In genomic region chr15:31384568-31384967, GRCh38 we compare ENCODE assay signal across 19 cellular contexts.
"Had no signal": no experiment of that assay in that cellular context is flagged by ENCODE, and none has a peak within 500 bp of the region (broad histone marks: within the 10 kb centered on the region; RNA-seq: fewer than 3 reads in every experiment).

No MANE protein-coding gene starts in this region.

- H2AFZ ChIP-seq: hepatocyte had no signal

- H3K4me2 ChIP-seq: hepatocyte had no signal

- ATAC-seq: activated CD8-positive, alpha-beta T cell treated with anti-CD3 and anti-CD28 coated beads for 36 hours; activated naive CD4-positive, alpha-beta T cell treated with anti-CD3 and anti-CD28 coated beads, Interleukin-2, amount 50 U/mL, for 72 hours; activated T-cell treated with anti-CD3 and anti-CD28 coated beads, Interleukin-2, amount 50 U/mL, for 4 hours; lower lobe of right lung; stimulated activated naive CD8-positive, alpha-beta T cell treated with anti-CD3 and anti-CD28 coated beads, Interleukin-15, amount 100 ng/mL, for 72 hours had no signal

- DNase-seq: activated CD8-positive, alpha-beta T cell treated with anti-CD3 and anti-CD28 coated beads for 36 hours; activated T-cell treated with anti-CD3 and anti-CD28 coated beads, Interleukin-2, amount 50 U/mL, for 4 hours; adrenal gland; effector CD8-positive, alpha-beta T cell; foreskin fibroblast; lower lobe of right lung; stimulated activated CD4-positive, alpha-beta T cell treated with anti-CD3 and anti-CD28 coated beads, Interleukin-12 subunit alpha, Interleukin-12 subunit beta, amount 100 ng/mL, for 4 hours; stimulated activated CD4-positive, alpha-beta T cell treated with anti-CD3 and anti-CD28 coated beads, Interleukin-2, amount 100 ng/mL, for 24 hours; stimulated activated naive CD8-positive, alpha-beta T cell treated with anti-CD3 and anti-CD28 coated beads, Interleukin-15, amount 100 ng/mL, for 72 hours; T-helper 2 cell; transverse colon; uterus had no signal

- H3K4me1 ChIP-seq: uterus had no signal

- H3K36me3 ChIP-seq: cardiac muscle cell, uterus had no signal

- H3K9me3 ChIP-seq: adrenal gland, lower lobe of right lung, suprapubic skin, transverse colon, uterus had no signal

- H3K27me3 Mint-ChIP-seq: activated CD8-positive, alpha-beta T cell treated with anti-CD3 and anti-CD28 coated beads for 36 hours; stimulated activated naive CD8-positive, alpha-beta T cell treated with anti-CD3 and anti-CD28 coated beads, Interleukin-15, amount 100 ng/mL, for 72 hours had no signal

- H3K27ac Mint-ChIP-seq: activated CD8-positive, alpha-beta T cell treated with anti-CD3 and anti-CD28 coated beads for 36 hours; activated naive CD4-positive, alpha-beta T cell treated with anti-CD3 and anti-CD28 coated beads, Interleukin-2, amount 50 U/mL, for 72 hours; dendritic cell treated with granulocyte-macrophage colony-stimulating factor and Interleukin-4, amounts not matched to agents 40 ng/mL and 50 ng/mL, for 4 days; progenitor cell of endocrine pancreas; stimulated activated naive CD8-positive, alpha-beta T cell treated with anti-CD3 and anti-CD28 coated beads, Interleukin-15, amount 100 ng/mL, for 72 hours had no signal

- H3K9me3 Mint-ChIP-seq: activated T-cell treated with anti-CD3 and anti-CD28 coated beads, Interleukin-2, amount 50 U/mL, for 4 hours; dendritic cell treated with granulocyte-macrophage colony-stimulating factor and Interleukin-4, amounts not matched to agents 40 ng/mL and 50 ng/mL, for 4 days had no signal

- H3K27ac ChIP-seq: adrenal gland, cardiac muscle cell, hepatocyte, lower lobe of right lung, suprapubic skin, transverse colon, uterus had no signal

- H3K27me3 ChIP-seq: adrenal gland, cardiac muscle cell, hepatocyte, suprapubic skin, transverse colon, uterus had no signal

- H3K4me3 ChIP-seq: adrenal gland, cardiac muscle cell, hepatocyte, lower lobe of right lung, suprapubic skin, transverse colon, uterus had no signal

- H3K4me3 Mint-ChIP-seq: activated CD8-positive, alpha-beta T cell treated with anti-CD3 and anti-CD28 coated beads for 36 hours; activated T-cell treated with anti-CD3 and anti-CD28 coated beads, Interleukin-2, amount 50 U/mL, for 4 hours; dendritic cell treated with granulocyte-macrophage colony-stimulating factor and Interleukin-4, amounts not matched to agents 40 ng/mL and 50 ng/mL, for 4 days; neural crest cell; stimulated activated naive CD8-positive, alpha-beta T cell treated with anti-CD3 and anti-CD28 coated beads, Interleukin-15, amount 100 ng/mL, for 72 hours had no signal
